Comparison of ENCODE assay signal across 21 cellular contexts in genomic region chr2:96893289-96894150, GRCh38. TPM values are rescaled to one million over a fixed set of nuclear protein-coding genes. Genes with fewer than 3 reads are reported as not detected.
A peak's percentile ranks its signal among the peaks of the same experiment; 100 is the strongest.
DNase-seq lines count a peak whose midpoint lies in the region; ATAC-seq, FAIRE-seq and TF ChIP-seq lines count a peak whose summit lies in the region.
"Had no signal": no experiment of that assay in that cellular context is flagged by ENCODE, and none has a peak within 500 bp of the region (broad histone marks: within the 10 kb centered on the region; RNA-seq: fewer than 3 reads in every experiment).

No MANE protein-coding gene starts in this region.

- H4K8ac ChIP-seq in neuronal stem cell (ENCODE audit: low read depth, low read length) = no peak overlapping the region

- H3K27me3 Mint-ChIP-seq in activated naive CD4-positive, alpha-beta T cell treated with anti-CD3 and anti-CD28 coated beads, Interleukin-2, amount 10 ng/mL, durations not matched to agents 7 days and 5 days = peaks cover 23% of the 10 kb centered on the region
- no peaks in the 10 kb centered on the region for H3K27me3 Mint-ChIP-seq in activated naive CD4-positive, alpha-beta T cell treated with anti-CD3 and anti-CD28 coated beads for 36 hours (ENCODE audit: low read depth)
- no peaks in the 10 kb centered on the region for H3K27me3 Mint-ChIP-seq in Calu3 (ENCODE audit: unreplicated experiment)
- H3K27me3 Mint-ChIP-seq: activated B cell treated with CpG ODN at 0.5 μM for 24 hours; effector memory CD8-positive, alpha-beta T cell; stimulated activated naive CD8-positive, alpha-beta T cell treated with anti-CD3 and anti-CD28 coated beads, Interleukin-15, amount 100 ng/mL, for 72 hours had no signal

- no peaks in the 10 kb centered on the region for H3K36me3 ChIP-seq in neuronal stem cell (replicated peaks in 1 of 2; ENCODE audit: control insufficient read depth in 2 of 2, insufficient read depth in 2 of 2, low read length in 2 of 2)
- H3K36me3 ChIP-seq: ascending aorta had no signal

- peak overlapping the region; percentile 93 for H2BK12ac ChIP-seq in neuronal stem cell (ENCODE audit: low read length)

- no peaks in the 10 kb centered on the region for H3K9me3 ChIP-seq in neuronal stem cell (replicated peaks in 1 of 2; ENCODE audit: control insufficient read depth in 2 of 2, insufficient read depth in 1 of 2, low read depth in 1 of 2, low read length in 2 of 2)
- H3K9me3 ChIP-seq: ascending aorta had no signal

- H3K27me3 ChIP-seq in neuronal stem cell (ENCODE audit: control insufficient read depth in 3 of 3, insufficient read depth in 3 of 3, low read depth in 1 of 3, low read length in 3 of 3) = peaks cover 0 to 13% (median 3%) of the 10 kb centered on the region in 3 experiments
- H3K27me3 ChIP-seq: ascending aorta had no signal

- peak overlapping the region; percentile 10 for H2BK120ac ChIP-seq in neuronal stem cell (ENCODE audit: low read depth, low read length)

- CTCF ChIA-PET in activated naive CD4-positive, alpha-beta T cell treated with anti-CD3 and anti-CD28 coated beads, Interleukin-2, amount 10 ng/mL, durations not matched to agents 7 days and 5 days (lab: Charles Lee) = no interaction called here
- CTCF ChIA-PET in activated naive CD4-positive, alpha-beta T cell treated with anti-CD3 and anti-CD28 coated beads for 36 hours (lab: Charles Lee) = interaction anchor here (0.5 to 1.0 kb wide), 3 partner anchors 58 to 769 kb away, joined by 3 read pairs; no protein-coding TSS in a partner anchor
- CTCF ChIA-PET in Calu3 (lab: Charles Lee) = no interaction called here

- H3K14ac ChIP-seq in neuronal stem cell (ENCODE audit: low read length) = peak overlapping the region; percentile 58

- peaks cover 66% of the 10 kb centered on the region for H3K4me1 Mint-ChIP-seq in activated naive CD4-positive, alpha-beta T cell treated with anti-CD3 and anti-CD28 coated beads, Interleukin-2, amount 10 ng/mL, durations not matched to agents 7 days and 5 days
- peaks cover 57% of the 10 kb centered on the region for H3K4me1 Mint-ChIP-seq in activated naive CD4-positive, alpha-beta T cell treated with anti-CD3 and anti-CD28 coated beads for 36 hours (ENCODE audit: low read depth)
- H3K4me1 Mint-ChIP-seq in Calu3 (ENCODE audit: low read depth, unreplicated experiment) = peaks cover 40% of the 10 kb centered on the region

- no peak overlapping the region for H2AFZ ChIP-seq in neuronal stem cell (ENCODE audit: low read length)

- H3K18ac ChIP-seq in neuronal stem cell (ENCODE audit: low read length) = peak overlapping the region; percentile 66

- no peak overlapping the region for H2BK5ac ChIP-seq in neuronal stem cell (ENCODE audit: low read length)

- no peak for DNase-seq in activated naive CD4-positive, alpha-beta T cell treated with anti-CD3 and anti-CD28 coated beads, Interleukin-2, amount 10 ng/mL, durations not matched to agents 7 days and 5 days
- DNase-seq in activated naive CD4-positive, alpha-beta T cell treated with anti-CD3 and anti-CD28 coated beads for 36 hours = no peak
- no peak for DNase-seq in neuronal stem cell (ENCODE audit: low spot score)
- no peak for DNase-seq in GM19239 (ENCODE audit: insufficient read length, low spot score)
- no peak for DNase-seq in Calu3
- DNase-seq in NCI-H146 treated with DMSO at 0.1 percent for 48 hours (lab: John Stamatoyannopoulos, UW; ENCODE audit: unreplicated experiment) = no peak
- DNase-seq in T-helper 2 cell = no peak
- DNase-seq: activated B cell treated with CpG ODN at 0.5 μM for 24 hours; activated CD8-positive, alpha-beta memory T cell treated with anti-CD3 and anti-CD28 coated beads for 24 hours; activated naive CD4-positive, alpha-beta T cell treated with anti-CD3 and anti-CD28 coated beads, Interleukin-2, amount 50 U/mL, for 16 hours; activated T-cell treated with anti-CD3 and anti-CD28 coated beads, Interleukin-2, amount 50 U/mL, for 48 hours; DMS79; effector memory CD8-positive, alpha-beta T cell; NCI-H1105; stimulated activated CD4-positive, alpha-beta T cell treated with anti-CD3 and anti-CD28 coated beads, Interleukin-4, amount 100 ng/mL, for 1 hour; stimulated activated naive CD8-positive, alpha-beta T cell treated with anti-CD3 and anti-CD28 coated beads, Interleukin-15, amount 100 ng/mL, for 72 hours; T-helper 9 cell had no signal

- no peak overlapping the region for H4K91ac ChIP-seq in neuronal stem cell (ENCODE audit: low read depth, low read length, poor library complexity)

- peak overlapping the region; percentile 63 for H3K9ac ChIP-seq in neuronal stem cell (ENCODE audit: low read depth, low read length, poor library complexity)

- H2AK5ac ChIP-seq in neuronal stem cell (ENCODE audit: low read depth, low read length) = peak overlapping the region; percentile 85

- no peak overlapping the region for H3K4me3 Mint-ChIP-seq in activated naive CD4-positive, alpha-beta T cell treated with anti-CD3 and anti-CD28 coated beads, Interleukin-2, amount 10 ng/mL, durations not matched to agents 7 days and 5 days
- no peak overlapping the region for H3K4me3 Mint-ChIP-seq in activated naive CD4-positive, alpha-beta T cell treated with anti-CD3 and anti-CD28 coated beads for 36 hours
- no peak overlapping the region for H3K4me3 Mint-ChIP-seq in Calu3 (ENCODE audit: low read depth, unreplicated experiment)
- H3K4me3 Mint-ChIP-seq: activated B cell treated with CpG ODN at 0.5 μM for 24 hours; effector memory CD8-positive, alpha-beta T cell; stimulated activated naive CD8-positive, alpha-beta T cell treated with anti-CD3 and anti-CD28 coated beads, Interleukin-15, amount 100 ng/mL, for 72 hours had no signal

- peaks cover 19 to 27% of the 10 kb centered on the region in 2 donors for H3K4me1 ChIP-seq in neuronal stem cell (ENCODE audit: control insufficient read depth in 2 of 2, insufficient read depth in 1 of 2, low read depth in 1 of 2, low read length in 2 of 2)

- no peak for TF ChIP-seq CTCF in Calu3 (IDR thresholded peaks at IDR 0.05; ENCODE audit: unreplicated experiment)

- H3K4ac ChIP-seq in neuronal stem cell (ENCODE audit: low read length) = no peak overlapping the region

- peak; percentile 30 for ATAC-seq in esophagus mucosa
- ATAC-seq: effector memory CD8-positive, alpha-beta T cell had no signal

- H2BK15ac ChIP-seq in neuronal stem cell (ENCODE audit: low read length) = peak overlapping the region; percentile 87

- WGBS in neuronal stem cell (ENCODE audit: extremely low coverage in 2 of 2, insufficient read length in 2 of 2, insufficient replicate concordance in 1 of 2), 2 donors = no CpG with 5 or more reads among the region's 16 CpGs

- no TSS peak for BruUV-seq in Calu3 (replicated peaks; lab: Mats Ljungman, UMichigan)

- H3K23ac ChIP-seq in neuronal stem cell (ENCODE audit: low read depth, low read length, poor library complexity) = peak overlapping the region; percentile 94

- FAIRE-seq in GM19239 (lab: Jason Lieb, UNC) = no peak
- FAIRE-seq: GM12891 had no signal

- H3K9me3 Mint-ChIP-seq in activated naive CD4-positive, alpha-beta T cell treated with anti-CD3 and anti-CD28 coated beads, Interleukin-2, amount 10 ng/mL, durations not matched to agents 7 days and 5 days = no peaks in the 10 kb centered on the region
- H3K9me3 Mint-ChIP-seq in activated naive CD4-positive, alpha-beta T cell treated with anti-CD3 and anti-CD28 coated beads for 36 hours = no peaks in the 10 kb centered on the region
- H3K9me3 Mint-ChIP-seq in Calu3 (ENCODE audit: low read depth, unreplicated experiment) = no peaks in the 10 kb centered on the region
- H3K9me3 Mint-ChIP-seq: activated B cell treated with CpG ODN at 0.5 μM for 24 hours; effector memory CD8-positive, alpha-beta T cell; stimulated activated naive CD8-positive, alpha-beta T cell treated with anti-CD3 and anti-CD28 coated beads, Interleukin-15, amount 100 ng/mL, for 72 hours had no signal

- H3K79me1 ChIP-seq in neuronal stem cell (ENCODE audit: low read depth, low read length) = no peaks in the 10 kb centered on the region

- no peak overlapping the region for H3K27ac ChIP-seq in neuronal stem cell (replicated peaks; ENCODE audit: low read length)
- H3K27ac ChIP-seq: ascending aorta had no signal

- peak overlapping the region; percentile 34 for H3K27ac Mint-ChIP-seq in activated naive CD4-positive, alpha-beta T cell treated with anti-CD3 and anti-CD28 coated beads, Interleukin-2, amount 10 ng/mL, durations not matched to agents 7 days and 5 days
- no peak overlapping the region for H3K27ac Mint-ChIP-seq in activated naive CD4-positive, alpha-beta T cell treated with anti-CD3 and anti-CD28 coated beads for 36 hours
- no peak overlapping the region for H3K27ac Mint-ChIP-seq in Calu3 (ENCODE audit: unreplicated experiment)
- H3K27ac Mint-ChIP-seq: activated B cell treated with CpG ODN at 0.5 μM for 24 hours, CD14-positive monocyte had no signal

- H3K4me2 ChIP-seq in neuronal stem cell (ENCODE audit: insufficient read depth, low read length, poor library complexity, severe bottlenecking) = no peak overlapping the region

- peak overlapping the region in 1 of 2 donors; percentile 13 for H3K4me3 ChIP-seq in neuronal stem cell (ENCODE audit: low read length in 2 of 2)
- H3K4me3 ChIP-seq: ascending aorta had no signal

- intact Hi-C loops in activated naive CD4-positive, alpha-beta T cell treated with anti-CD3 and anti-CD28 coated beads for 36 hours (cut with micrococcal nuclease) = no loop called here
- intact Hi-C loops in Calu3 (cut with micrococcal nuclease; ENCODE audit: unreplicated experiment) = no loop called here

- no peaks in the 10 kb centered on the region for H3K36me3 Mint-ChIP-seq in activated naive CD4-positive, alpha-beta T cell treated with anti-CD3 and anti-CD28 coated beads, Interleukin-2, amount 10 ng/mL, durations not matched to agents 7 days and 5 days
- no peaks in the 10 kb centered on the region for H3K36me3 Mint-ChIP-seq in activated naive CD4-positive, alpha-beta T cell treated with anti-CD3 and anti-CD28 coated beads for 36 hours (ENCODE audit: low read depth)
- H3K36me3 Mint-ChIP-seq in Calu3 (ENCODE audit: insufficient read depth, unreplicated experiment) = no peaks in the 10 kb centered on the region
- H3K36me3 Mint-ChIP-seq: CD14-positive monocyte had no signal

RNA-seq across cellular contexts. Expression of gene SEMA4C, which starts 23.6 kb away (rescaled TPM):
- 1 to 10 TPM; 7.7 to 8.5 TPM for total RNA-seq in activated naive CD4-positive, alpha-beta T cell treated with anti-CD3 and anti-CD28 coated beads for 36 hours
- 14.9 TPM for total RNA-seq in esophagus mucosa
- polyA plus RNA-seq in neuronal stem cell (2013, experiment 1 of 2) = 40.1 TPM
- 39.2 TPM for polyA plus RNA-seq in neuronal stem cell (2013, experiment 2 of 2)
- 23.8 and 25.3 TPM in 2 replicates for total RNA-seq in Calu3 (2022)

RNA-seq across cellular contexts. Expression of gene ANKRD39, which starts 35.7 kb away (rescaled TPM):
- total RNA-seq in activated naive CD4-positive, alpha-beta T cell treated with anti-CD3 and anti-CD28 coated beads for 36 hours = 10 to 100 TPM; 25.0 to 27.3 TPM
- 7.8 TPM for total RNA-seq in esophagus mucosa
- 10.5 TPM for polyA plus RNA-seq in neuronal stem cell (2013, experiment 1 of 2)
- polyA plus RNA-seq in neuronal stem cell (2013, experiment 2 of 2) = 9.7 TPM
- total RNA-seq in Calu3 (2022) = 12.2 and 14.1 TPM in 2 replicates

RNA-seq across cellular contexts. Expression of gene ANKRD23, which starts 49.7 kb away (rescaled TPM):
- total RNA-seq in activated naive CD4-positive, alpha-beta T cell treated with anti-CD3 and anti-CD28 coated beads for 36 hours = 1 to 10 TPM; 3.3 to 4.2 TPM
- total RNA-seq in esophagus mucosa (1.8 TPM), Calu3 (2022) (6.5 and 7.5 TPM in 2 replicates)
- 2.3 TPM for polyA plus RNA-seq in neuronal stem cell (2013, experiment 1 of 2)
- polyA plus RNA-seq in neuronal stem cell (2013, experiment 2 of 2) = 1.9 TPM
- polyA plus RNA-seq: CD14-positive monocyte had no signal
